Comparison of ENCODE assay signal across 1 cellular context in the genomic region with DNA sequence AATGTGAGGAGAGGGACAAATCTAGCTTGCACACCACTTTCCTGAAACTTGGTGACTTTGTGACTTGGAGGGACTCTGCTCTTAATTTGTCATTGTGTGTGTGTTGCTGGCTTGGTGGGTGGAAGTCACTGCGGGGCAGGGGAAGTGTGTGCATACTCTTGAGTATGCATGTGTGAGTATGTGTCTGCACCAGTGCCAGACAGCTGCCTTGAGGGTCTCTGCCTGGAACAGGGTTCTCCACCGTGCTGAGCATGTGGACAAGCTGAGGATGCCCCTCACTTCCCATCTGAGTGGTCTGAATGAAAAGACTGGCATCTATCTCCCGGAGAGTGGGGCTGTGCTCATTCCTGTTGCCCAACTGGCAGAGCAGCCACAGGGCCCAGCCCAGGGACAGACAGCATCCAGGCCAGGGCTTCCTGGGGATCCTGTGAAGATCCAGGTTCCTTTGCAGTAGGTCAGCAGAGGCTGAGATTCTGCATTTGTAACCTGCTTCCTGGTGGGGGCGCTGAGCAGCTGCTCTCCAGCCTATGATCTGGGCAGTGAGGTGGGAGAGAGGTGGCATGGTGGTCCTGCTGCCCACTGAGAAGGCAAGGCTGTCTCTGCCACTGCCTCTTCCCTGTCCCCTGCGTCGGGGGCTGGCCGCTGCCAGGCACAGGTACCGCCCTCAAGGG.
A peak's percentile ranks its signal among the peaks of the same experiment; 100 is the strongest.
TF ChIP-seq lines count a peak whose summit lies in the region.

No MANE protein-coding gene starts in this region.

TF ChIP-seq in HepG2, 621 proteins besides CTCF, POLR2A, EP300 and RAD21 (continued from another document and continues in another):
- no peak for TF ChIP-seq HNF1A (IDR thresholded peaks at IDR 0.05; ENCODE audit: low read depth)
- TF ChIP-seq HNF1A (CRISPR knock-in tag; IDR thresholded peaks at IDR 0.05; ENCODE audit: borderline replicate concordance): 0 out of 2 replicates have a peak, but pooled peaks have one; percentile 16
- TF ChIP-seq ZNF574 (CRISPR knock-in tag; IDR thresholded peaks at IDR 0.05): peak; percentile 64
- TF ChIP-seq SMAD3 (CRISPR knock-in tag; IDR thresholded peaks at IDR 0.05): 0 out of 2 replicates have a peak, but pooled peaks have one; percentile 54
- no peak for TF ChIP-seq NFAT5 (CRISPR knock-in tag; IDR thresholded peaks at IDR 0.05)
- peak; percentile 38; the same call in 1 of the 2 replicates for TF ChIP-seq FOXA3 (CRISPR knock-in tag; IDR thresholded peaks at IDR 0.05)
- TF ChIP-seq SOX13 (IDR thresholded peaks at IDR 0.05): no peak
- no peak for TF ChIP-seq SOX13 (CRISPR knock-in tag; conservative IDR thresholded peaks at IDR 0.05 in 1 of 2, IDR thresholded peaks at IDR 0.05 in 1 of 2)
- peak; percentile 46; the same call in 1 of the 2 replicates for TF ChIP-seq ZNF792 (CRISPR knock-in tag; IDR thresholded peaks at IDR 0.05)
- 0 out of 2 replicates have a peak, but pooled peaks have one; percentile 28 for TF ChIP-seq AKAP8 (CRISPR knock-in tag; IDR thresholded peaks at IDR 0.05)
- no peak for TF ChIP-seq ZNF350 (CRISPR knock-in tag; IDR thresholded peaks at IDR 0.05; ENCODE audit: borderline replicate concordance, low read depth)
- no peak for TF ChIP-seq ZNF33B (CRISPR knock-in tag; IDR thresholded peaks at IDR 0.05)
- TF ChIP-seq ZNF564 (CRISPR knock-in tag; IDR thresholded peaks at IDR 0.05): peak; percentile 25; the same call in 1 of the 2 replicates
- no peak for TF ChIP-seq AFF4 (CRISPR knock-in tag; IDR thresholded peaks at IDR 0.05)
- peak; percentile 21; the same call in 1 of the 2 replicates for TF ChIP-seq CEBPG (CRISPR knock-in tag; IDR thresholded peaks at IDR 0.05)
- no peak for TF ChIP-seq FOXA1 (IDR thresholded peaks at IDR 0.05)
- no peak for TF ChIP-seq FOXA1 (CRISPR knock-in tag; IDR thresholded peaks at IDR 0.05)
- no peak for TF ChIP-seq ZNF432 (CRISPR knock-in tag; IDR thresholded peaks at IDR 0.05; ENCODE audit: borderline replicate concordance)
- TF ChIP-seq, protein P1, sequence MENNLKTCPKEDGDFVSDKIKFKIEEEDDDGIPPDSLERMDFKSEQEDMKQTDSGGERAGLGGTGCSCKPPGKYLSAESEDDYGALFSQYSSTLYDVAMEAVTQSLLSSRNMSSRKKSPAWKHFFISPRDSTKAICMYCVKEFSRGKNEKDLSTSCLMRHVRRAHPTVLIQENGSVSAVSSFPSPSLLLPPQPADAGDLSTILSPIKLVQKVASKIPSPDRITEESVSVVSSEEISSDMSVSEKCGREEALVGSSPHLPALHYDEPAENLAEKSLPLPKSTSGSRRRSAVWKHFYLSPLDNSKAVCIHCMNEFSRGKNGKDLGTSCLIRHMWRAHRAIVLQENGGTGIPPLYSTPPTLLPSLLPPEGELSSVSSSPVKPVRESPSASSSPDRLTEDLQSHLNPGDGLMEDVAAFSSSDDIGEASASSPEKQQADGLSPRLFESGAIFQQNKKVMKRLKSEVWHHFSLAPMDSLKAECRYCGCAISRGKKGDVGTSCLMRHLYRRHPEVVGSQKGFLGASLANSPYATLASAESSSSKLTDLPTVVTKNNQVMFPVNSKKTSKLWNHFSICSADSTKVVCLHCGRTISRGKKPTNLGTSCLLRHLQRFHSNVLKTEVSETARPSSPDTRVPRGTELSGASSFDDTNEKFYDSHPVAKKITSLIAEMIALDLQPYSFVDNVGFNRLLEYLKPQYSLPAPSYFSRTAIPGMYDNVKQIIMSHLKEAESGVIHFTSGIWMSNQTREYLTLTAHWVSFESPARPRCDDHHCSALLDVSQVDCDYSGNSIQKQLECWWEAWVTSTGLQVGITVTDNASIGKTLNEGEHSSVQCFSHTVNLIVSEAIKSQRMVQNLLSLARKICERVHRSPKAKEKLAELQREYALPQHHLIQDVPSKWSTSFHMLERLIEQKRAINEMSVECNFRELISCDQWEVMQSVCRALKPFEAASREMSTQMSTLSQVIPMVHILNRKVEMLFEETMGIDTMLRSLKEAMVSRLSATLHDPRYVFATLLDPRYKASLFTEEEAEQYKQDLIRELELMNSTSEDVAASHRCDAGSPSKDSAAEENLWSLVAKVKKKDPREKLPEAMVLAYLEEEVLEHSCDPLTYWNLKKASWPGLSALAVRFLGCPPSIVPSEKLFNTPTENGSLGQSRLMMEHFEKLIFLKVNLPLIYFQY (CRISPR knock-in tag; IDR thresholded peaks at IDR 0.05; ENCODE audit: borderline replicate concordance): peak; percentile 70; the same call in 1 of the 2 replicates
- peak; percentile 50; the same call in 1 of the 2 replicates for TF ChIP-seq SAP130 (CRISPR knock-in tag; IDR thresholded peaks at IDR 0.05; ENCODE audit: low read depth)
- TF ChIP-seq ZSCAN21 (CRISPR knock-in tag; IDR thresholded peaks at IDR 0.05; ENCODE audit: borderline replicate concordance): peak; percentile 80
- TF ChIP-seq SNAPC2 (CRISPR knock-in tag; IDR thresholded peaks at IDR 0.05): peak; percentile 11; the same call in 1 of the 2 replicates
- TF ChIP-seq, protein P2, sequence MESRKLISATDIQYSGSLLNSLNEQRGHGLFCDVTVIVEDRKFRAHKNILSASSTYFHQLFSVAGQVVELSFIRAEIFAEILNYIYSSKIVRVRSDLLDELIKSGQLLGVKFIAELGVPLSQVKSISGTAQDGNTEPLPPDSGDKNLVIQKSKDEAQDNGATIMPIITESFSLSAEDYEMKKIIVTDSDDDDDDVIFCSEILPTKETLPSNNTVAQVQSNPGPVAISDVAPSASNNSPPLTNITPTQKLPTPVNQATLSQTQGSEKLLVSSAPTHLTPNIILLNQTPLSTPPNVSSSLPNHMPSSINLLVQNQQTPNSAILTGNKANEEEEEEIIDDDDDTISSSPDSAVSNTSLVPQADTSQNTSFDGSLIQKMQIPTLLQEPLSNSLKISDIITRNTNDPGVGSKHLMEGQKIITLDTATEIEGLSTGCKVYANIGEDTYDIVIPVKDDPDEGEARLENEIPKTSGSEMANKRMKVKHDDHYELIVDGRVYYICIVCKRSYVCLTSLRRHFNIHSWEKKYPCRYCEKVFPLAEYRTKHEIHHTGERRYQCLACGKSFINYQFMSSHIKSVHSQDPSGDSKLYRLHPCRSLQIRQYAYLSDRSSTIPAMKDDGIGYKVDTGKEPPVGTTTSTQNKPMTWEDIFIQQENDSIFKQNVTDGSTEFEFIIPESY (CRISPR knock-in tag; IDR thresholded peaks at IDR 0.05): peak; percentile 41; the same call in 1 of the 2 replicates
- no peak for TF ChIP-seq ZNF3 (CRISPR knock-in tag; IDR thresholded peaks at IDR 0.05)
- TF ChIP-seq, protein P3, sequence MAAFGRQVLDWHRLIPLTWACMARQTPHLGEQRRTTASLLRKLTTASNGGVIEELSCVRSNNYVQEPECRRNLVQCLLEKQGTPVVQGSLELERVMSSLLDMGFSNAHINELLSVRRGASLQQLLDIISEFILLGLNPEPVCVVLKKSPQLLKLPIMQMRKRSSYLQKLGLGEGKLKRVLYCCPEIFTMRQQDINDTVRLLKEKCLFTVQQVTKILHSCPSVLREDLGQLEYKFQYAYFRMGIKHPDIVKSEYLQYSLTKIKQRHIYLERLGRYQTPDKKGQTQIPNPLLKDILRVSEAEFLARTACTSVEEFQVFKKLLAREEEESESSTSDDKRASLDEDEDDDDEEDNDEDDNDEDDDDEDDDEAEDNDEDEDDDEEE (CRISPR knock-in tag; IDR thresholded peaks at IDR 0.05): no peak
- TF ChIP-seq SMC3 (IDR thresholded peaks at IDR 0.05; ENCODE audit: low read length): peak; percentile 27; the same call in 1 of the 2 replicates
- peak; percentile 25; the same call in 1 of the 2 replicates for TF ChIP-seq ZFP1 (CRISPR knock-in tag; IDR thresholded peaks at IDR 0.05)
